ENCODE assay signal across 1 cellular context in genomic region chr4:1746265-1746691, GRCh38.
TF ChIP-seq lines count a peak whose summit lies in the region.

No MANE protein-coding gene starts in this region.

TF ChIP-seq in HepG2, 621 proteins besides CTCF, POLR2A, EP300 and RAD21 (continued from another document):
- TF ChIP-seq ARID4A (CRISPR knock-in tag; IDR thresholded peaks at IDR 0.05; ENCODE audit: borderline replicate concordance) = peak; percentile 67
- TF ChIP-seq ZBTB7A (CRISPR knock-in tag; IDR thresholded peaks at IDR 0.05) = peak; percentile 88
- no peak for TF ChIP-seq NR2F6 (IDR thresholded peaks at IDR 0.05)
- TF ChIP-seq NR2F6 (CRISPR knock-in tag; IDR thresholded peaks at IDR 0.05) = peak; percentile 67
- TF ChIP-seq TP53 (CRISPR knock-in tag; conservative IDR thresholded peaks at IDR 0.05) = no peak
- TF ChIP-seq ESRRA (CRISPR knock-in tag; IDR thresholded peaks at IDR 0.05; ENCODE audit: low read depth) = peak; percentile 9; the same call in 1 of the 2 replicates
